In the genomic region with DNA sequence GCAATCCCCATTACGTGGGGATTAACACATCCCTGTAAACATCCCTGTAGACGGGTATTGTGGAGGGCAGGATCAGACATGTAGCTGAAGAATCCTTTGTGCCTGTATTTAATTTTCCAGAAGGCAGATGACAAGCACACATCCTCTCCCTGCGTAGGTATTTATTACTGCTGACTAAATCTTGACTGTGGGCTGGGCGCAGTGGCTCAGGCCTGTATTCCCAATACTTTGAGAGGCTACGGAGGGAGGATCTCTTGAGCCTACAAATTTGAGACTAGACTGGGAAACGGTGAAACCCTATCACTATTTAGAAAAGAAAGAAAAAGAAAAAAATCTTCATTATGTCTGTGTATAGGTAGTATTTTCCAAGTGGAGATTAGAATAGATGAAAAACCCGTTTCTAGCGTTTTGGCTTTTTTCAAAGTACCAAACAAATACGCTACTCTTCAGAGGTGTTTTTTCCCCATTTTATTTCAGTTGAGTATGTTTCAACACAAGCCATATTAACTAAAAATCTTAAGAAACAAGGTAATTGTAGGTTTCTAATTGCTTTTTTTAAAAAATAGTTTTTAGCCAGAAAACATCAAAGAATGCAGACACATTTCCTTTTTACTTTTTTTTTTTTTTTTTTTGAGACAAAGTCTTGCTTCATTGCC, we compare ENCODE assay signal across 1 cellular context.
TF ChIP-seq lines count a peak whose summit lies in the region.

No MANE protein-coding gene starts in this region.

TF ChIP-seq in HepG2, 621 proteins besides CTCF, POLR2A, EP300 and RAD21 (continued from another document and continues in another):
- TF ChIP-seq, protein P1, sequence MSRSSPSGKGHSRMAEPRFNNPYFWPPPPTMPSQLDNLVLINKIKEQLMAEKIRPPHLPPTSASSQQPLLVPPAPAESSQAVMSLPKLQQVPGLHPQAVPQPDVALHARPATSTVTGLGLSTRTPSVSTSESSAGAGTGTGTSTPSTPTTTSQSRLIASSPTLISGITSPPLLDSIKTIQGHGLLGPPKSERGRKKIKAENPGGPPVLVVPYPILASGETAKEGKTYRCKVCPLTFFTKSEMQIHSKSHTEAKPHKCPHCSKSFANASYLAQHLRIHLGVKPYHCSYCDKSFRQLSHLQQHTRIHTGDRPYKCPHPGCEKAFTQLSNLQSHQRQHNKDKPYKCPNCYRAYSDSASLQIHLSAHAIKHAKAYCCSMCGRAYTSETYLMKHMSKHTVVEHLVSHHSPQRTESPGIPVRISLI (CRISPR knock-in tag; IDR thresholded peaks at IDR 0.05; ENCODE audit: borderline replicate concordance): 0 out of 2 replicates have a peak, but pooled peaks have one; percentile 59
- 0 out of 2 replicates have a peak, but pooled peaks have one; percentile 18 for TF ChIP-seq ZNF317 (CRISPR knock-in tag; IDR thresholded peaks at IDR 0.05)
- TF ChIP-seq ZNF780A (CRISPR knock-in tag; IDR thresholded peaks at IDR 0.05): no peak
- TF ChIP-seq FOXA1 (IDR thresholded peaks at IDR 0.05): no peak
- TF ChIP-seq FOXA1 (CRISPR knock-in tag; IDR thresholded peaks at IDR 0.05): peak; percentile 72
- TF ChIP-seq ZNF512B (CRISPR knock-in tag; IDR thresholded peaks at IDR 0.05; ENCODE audit: borderline replicate concordance): no peak
- TF ChIP-seq POGZ (CRISPR knock-in tag; IDR thresholded peaks at IDR 0.05): 0 out of 2 replicates have a peak, but pooled peaks have one; percentile 38
- TF ChIP-seq ZNF232 (CRISPR knock-in tag; IDR thresholded peaks at IDR 0.05; ENCODE audit: borderline replicate concordance): 0 out of 2 replicates have a peak, but pooled peaks have one; percentile 36
- peak; percentile 76 for TF ChIP-seq IRF2 (CRISPR knock-in tag; IDR thresholded peaks at IDR 0.05)
- peak; percentile 77; the same call in 1 of the 2 replicates for TF ChIP-seq ZFP82 (CRISPR knock-in tag; IDR thresholded peaks at IDR 0.05; ENCODE audit: borderline replicate concordance)
- TF ChIP-seq, protein P2, sequence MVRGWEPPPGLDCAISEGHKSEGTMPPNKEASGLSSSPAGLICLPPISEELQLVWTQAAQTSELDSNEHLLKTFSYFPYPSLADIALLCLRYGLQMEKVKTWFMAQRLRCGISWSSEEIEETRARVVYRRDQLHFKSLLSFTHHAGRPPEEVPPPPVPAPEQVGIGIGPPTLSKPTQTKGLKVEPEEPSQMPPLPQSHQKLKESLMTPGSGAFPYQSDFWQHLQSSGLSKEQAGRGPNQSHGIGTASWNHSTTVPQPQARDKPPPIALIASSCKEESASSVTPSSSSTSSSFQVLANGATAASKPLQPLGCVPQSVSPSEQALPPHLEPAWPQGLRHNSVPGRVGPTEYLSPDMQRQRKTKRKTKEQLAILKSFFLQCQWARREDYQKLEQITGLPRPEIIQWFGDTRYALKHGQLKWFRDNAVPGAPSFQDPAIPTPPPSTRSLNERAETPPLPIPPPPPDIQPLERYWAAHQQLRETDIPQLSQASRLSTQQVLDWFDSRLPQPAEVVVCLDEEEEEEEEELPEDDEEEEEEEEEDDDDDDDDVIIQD (CRISPR knock-in tag; IDR thresholded peaks at IDR 0.05; ENCODE audit: low read depth): peak; percentile 77
- TF ChIP-seq, protein P3, sequence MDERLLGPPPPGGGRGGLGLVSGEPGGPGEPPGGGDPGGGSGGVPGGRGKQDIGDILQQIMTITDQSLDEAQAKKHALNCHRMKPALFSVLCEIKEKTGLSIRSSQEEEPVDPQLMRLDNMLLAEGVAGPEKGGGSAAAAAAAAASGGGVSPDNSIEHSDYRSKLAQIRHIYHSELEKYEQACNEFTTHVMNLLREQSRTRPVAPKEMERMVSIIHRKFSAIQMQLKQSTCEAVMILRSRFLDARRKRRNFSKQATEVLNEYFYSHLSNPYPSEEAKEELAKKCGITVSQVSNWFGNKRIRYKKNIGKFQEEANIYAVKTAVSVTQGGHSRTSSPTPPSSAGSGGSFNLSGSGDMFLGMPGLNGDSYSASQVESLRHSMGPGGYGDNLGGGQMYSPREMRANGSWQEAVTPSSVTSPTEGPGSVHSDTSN (CRISPR knock-in tag; IDR thresholded peaks at IDR 0.05): no peak
- no peak for TF ChIP-seq RBM22 (optimal IDR thresholded peaks at IDR 0.05; ENCODE audit: low read length)
- peak; percentile 65; the same call in 1 of the 2 replicates for TF ChIP-seq SNAPC2 (CRISPR knock-in tag; IDR thresholded peaks at IDR 0.05)
- TF ChIP-seq, protein P4, sequence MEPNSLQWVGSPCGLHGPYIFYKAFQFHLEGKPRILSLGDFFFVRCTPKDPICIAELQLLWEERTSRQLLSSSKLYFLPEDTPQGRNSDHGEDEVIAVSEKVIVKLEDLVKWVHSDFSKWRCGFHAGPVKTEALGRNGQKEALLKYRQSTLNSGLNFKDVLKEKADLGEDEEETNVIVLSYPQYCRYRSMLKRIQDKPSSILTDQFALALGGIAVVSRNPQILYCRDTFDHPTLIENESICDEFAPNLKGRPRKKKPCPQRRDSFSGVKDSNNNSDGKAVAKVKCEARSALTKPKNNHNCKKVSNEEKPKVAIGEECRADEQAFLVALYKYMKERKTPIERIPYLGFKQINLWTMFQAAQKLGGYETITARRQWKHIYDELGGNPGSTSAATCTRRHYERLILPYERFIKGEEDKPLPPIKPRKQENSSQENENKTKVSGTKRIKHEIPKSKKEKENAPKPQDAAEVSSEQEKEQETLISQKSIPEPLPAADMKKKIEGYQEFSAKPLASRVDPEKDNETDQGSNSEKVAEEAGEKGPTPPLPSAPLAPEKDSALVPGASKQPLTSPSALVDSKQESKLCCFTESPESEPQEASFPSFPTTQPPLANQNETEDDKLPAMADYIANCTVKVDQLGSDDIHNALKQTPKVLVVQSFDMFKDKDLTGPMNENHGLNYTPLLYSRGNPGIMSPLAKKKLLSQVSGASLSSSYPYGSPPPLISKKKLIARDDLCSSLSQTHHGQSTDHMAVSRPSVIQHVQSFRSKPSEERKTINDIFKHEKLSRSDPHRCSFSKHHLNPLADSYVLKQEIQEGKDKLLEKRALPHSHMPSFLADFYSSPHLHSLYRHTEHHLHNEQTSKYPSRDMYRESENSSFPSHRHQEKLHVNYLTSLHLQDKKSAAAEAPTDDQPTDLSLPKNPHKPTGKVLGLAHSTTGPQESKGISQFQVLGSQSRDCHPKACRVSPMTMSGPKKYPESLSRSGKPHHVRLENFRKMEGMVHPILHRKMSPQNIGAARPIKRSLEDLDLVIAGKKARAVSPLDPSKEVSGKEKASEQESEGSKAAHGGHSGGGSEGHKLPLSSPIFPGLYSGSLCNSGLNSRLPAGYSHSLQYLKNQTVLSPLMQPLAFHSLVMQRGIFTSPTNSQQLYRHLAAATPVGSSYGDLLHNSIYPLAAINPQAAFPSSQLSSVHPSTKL (CRISPR knock-in tag; IDR thresholded peaks at IDR 0.05): peak; percentile 71
- TF ChIP-seq ZNF510 (CRISPR knock-in tag; IDR thresholded peaks at IDR 0.05; ENCODE audit: low read depth): 0 out of 2 replicates have a peak, but pooled peaks have one; percentile 44
- TF ChIP-seq, protein P5, sequence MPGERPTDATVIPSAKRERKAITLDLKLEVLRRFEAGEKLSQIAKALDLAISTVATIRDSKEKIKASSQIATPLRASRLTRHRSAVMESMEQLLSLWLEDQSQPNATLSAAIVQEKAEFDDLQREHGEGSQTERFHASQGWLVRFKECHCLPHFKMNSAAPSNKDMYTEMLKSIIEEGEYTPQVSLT (CRISPR knock-in tag; IDR thresholded peaks at IDR 0.05; ENCODE audit: borderline replicate concordance, low read depth): no peak
- TF ChIP-seq HNRNPH1 (optimal IDR thresholded peaks at IDR 0.05; ENCODE audit: low read depth, low read length): no peak
- TF ChIP-seq SOX13 (IDR thresholded peaks at IDR 0.05): no peak
- peak in 1 of 2 experiments; percentile 72; a peak in 2 of 4 replicates for TF ChIP-seq SOX13 (CRISPR knock-in tag; conservative IDR thresholded peaks at IDR 0.05 in 1 of 2, IDR thresholded peaks at IDR 0.05 in 1 of 2)
- peak; percentile 52; the same call in 1 of the 2 replicates for TF ChIP-seq MIER3 (CRISPR knock-in tag; IDR thresholded peaks at IDR 0.05; ENCODE audit: borderline replicate concordance)
- peak; percentile 11; the same call in 1 of the 2 replicates for TF ChIP-seq ZNF652 (CRISPR knock-in tag; IDR thresholded peaks at IDR 0.05; ENCODE audit: borderline replicate concordance, low read depth)
- no peak for TF ChIP-seq FIP1L1 (IDR thresholded peaks at IDR 0.05; ENCODE audit: borderline replicate concordance, insufficient read depth, low read depth, low read length)
- no peak for TF ChIP-seq ZNF256 (CRISPR knock-in tag; conservative IDR thresholded peaks at IDR 0.05)
- TF ChIP-seq, protein P6, sequence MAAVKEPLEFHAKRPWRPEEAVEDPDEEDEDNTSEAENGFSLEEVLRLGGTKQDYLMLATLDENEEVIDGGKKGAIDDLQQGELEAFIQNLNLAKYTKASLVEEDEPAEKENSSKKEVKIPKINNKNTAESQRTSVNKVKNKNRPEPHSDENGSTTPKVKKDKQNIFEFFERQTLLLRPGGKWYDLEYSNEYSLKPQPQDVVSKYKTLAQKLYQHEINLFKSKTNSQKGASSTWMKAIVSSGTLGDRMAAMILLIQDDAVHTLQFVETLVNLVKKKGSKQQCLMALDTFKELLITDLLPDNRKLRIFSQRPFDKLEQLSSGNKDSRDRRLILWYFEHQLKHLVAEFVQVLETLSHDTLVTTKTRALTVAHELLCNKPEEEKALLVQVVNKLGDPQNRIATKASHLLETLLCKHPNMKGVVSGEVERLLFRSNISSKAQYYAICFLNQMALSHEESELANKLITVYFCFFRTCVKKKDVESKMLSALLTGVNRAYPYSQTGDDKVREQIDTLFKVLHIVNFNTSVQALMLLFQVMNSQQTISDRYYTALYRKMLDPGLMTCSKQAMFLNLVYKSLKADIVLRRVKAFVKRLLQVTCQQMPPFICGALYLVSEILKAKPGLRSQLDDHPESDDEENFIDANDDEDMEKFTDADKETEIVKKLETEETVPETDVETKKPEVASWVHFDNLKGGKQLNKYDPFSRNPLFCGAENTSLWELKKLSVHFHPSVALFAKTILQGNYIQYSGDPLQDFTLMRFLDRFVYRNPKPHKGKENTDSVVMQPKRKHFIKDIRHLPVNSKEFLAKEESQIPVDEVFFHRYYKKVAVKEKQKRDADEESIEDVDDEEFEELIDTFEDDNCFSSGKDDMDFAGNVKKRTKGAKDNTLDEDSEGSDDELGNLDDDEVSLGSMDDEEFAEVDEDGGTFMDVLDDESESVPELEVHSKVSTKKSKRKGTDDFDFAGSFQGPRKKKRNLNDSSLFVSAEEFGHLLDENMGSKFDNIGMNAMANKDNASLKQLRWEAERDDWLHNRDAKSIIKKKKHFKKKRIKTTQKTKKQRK (IDR thresholded peaks at IDR 0.05; ENCODE audit: low read length): no peak
- no peak for TF ChIP-seq ZSCAN12 (CRISPR knock-in tag; IDR thresholded peaks at IDR 0.05)
- TF ChIP-seq LCORL (IDR thresholded peaks at IDR 0.05): no peak
- TF ChIP-seq LCORL (CRISPR knock-in tag; IDR thresholded peaks at IDR 0.05): peak; percentile 56; the same call in 1 of the 2 replicates
- peak; percentile 66; the same call in 1 of the 2 replicates for TF ChIP-seq RXRB (CRISPR knock-in tag; IDR thresholded peaks at IDR 0.05; ENCODE audit: borderline replicate concordance)
- TF ChIP-seq, protein P7, sequence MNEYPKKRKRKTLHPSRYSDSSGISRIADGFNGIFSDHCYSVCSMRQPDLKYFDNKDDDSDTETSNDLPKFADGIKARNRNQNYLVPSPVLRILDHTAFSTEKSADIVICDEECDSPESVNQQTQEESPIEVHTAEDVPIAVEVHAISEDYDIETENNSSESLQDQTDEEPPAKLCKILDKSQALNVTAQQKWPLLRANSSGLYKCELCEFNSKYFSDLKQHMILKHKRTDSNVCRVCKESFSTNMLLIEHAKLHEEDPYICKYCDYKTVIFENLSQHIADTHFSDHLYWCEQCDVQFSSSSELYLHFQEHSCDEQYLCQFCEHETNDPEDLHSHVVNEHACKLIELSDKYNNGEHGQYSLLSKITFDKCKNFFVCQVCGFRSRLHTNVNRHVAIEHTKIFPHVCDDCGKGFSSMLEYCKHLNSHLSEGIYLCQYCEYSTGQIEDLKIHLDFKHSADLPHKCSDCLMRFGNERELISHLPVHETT (CRISPR knock-in tag; conservative IDR thresholded peaks at IDR 0.05): 0 out of 2 replicates have a peak, but pooled peaks have one; percentile 54
- TF ChIP-seq ELF3 (CRISPR knock-in tag; IDR thresholded peaks at IDR 0.05): peak; percentile 32; the same call in 1 of the 2 replicates
- peak; percentile 66; the same call in 1 of the 2 replicates for TF ChIP-seq HMG20A (CRISPR knock-in tag; IDR thresholded peaks at IDR 0.05; ENCODE audit: borderline replicate concordance)
- peak; percentile 70 for TF ChIP-seq CEBPG (CRISPR knock-in tag; IDR thresholded peaks at IDR 0.05)
- TF ChIP-seq, protein P8, sequence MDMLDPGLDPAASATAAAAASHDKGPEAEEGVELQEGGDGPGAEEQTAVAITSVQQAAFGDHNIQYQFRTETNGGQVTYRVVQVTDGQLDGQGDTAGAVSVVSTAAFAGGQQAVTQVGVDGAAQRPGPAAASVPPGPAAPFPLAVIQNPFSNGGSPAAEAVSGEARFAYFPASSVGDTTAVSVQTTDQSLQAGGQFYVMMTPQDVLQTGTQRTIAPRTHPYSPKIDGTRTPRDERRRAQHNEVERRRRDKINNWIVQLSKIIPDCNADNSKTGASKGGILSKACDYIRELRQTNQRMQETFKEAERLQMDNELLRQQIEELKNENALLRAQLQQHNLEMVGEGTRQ (IDR thresholded peaks at IDR 0.05; ENCODE audit: low read depth, low read length): no peak
- TF ChIP-seq, protein P8 (CRISPR knock-in tag; IDR thresholded peaks at IDR 0.05; ENCODE audit: borderline replicate concordance): no peak
- TF ChIP-seq ZSCAN9 (CRISPR knock-in tag; IDR thresholded peaks at IDR 0.05; ENCODE audit: borderline replicate concordance): peak; percentile 77
